Comparison of ENCODE assay signal across 14 cellular contexts in the genomic region with DNA sequence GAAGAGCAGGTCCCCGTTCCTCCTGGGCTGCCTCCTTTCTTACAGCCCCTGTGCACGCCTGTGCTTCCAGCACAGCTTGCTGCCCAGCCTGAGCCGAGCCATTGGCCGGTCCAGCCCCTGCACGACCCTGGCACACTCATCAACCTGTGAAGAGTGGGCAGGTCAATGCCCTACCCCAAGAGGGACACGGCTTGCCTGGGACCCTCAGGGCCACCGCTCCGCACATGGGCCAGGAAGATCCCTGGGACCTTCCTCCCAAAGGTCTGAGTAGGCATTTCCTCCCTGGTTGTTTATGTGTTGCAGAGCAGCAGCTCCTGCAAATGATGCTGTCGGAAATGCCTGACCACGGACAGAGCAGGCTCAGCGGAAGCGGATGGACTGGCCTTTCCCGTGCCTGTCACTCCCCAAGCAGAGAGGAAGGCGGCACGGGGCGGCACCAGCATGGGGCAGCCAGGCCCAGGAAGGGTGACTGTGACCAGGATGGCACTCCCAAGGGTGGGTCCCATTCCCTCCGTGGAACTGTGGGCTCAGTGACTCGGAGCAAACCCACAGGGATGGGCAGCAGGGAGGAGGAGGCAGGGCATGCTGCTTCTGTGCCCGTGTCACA.
A peak's percentile ranks its signal among the peaks of the same experiment; 100 is the strongest.
DNase-seq lines count a peak whose midpoint lies in the region; ATAC-seq and TF ChIP-seq lines count a peak whose summit lies in the region.
"Had no signal": no experiment of that assay in that cellular context is flagged by ENCODE, and none has a peak within 500 bp of the region (broad histone marks: within the 10 kb centered on the region; RNA-seq: fewer than 3 reads in every experiment).

No MANE protein-coding gene starts in this region.

- no peak overlapping the region for H3K9ac ChIP-seq in fibroblast of lung (ENCODE audit: insufficient read depth, low read length)

- H3K4me1 ChIP-seq in RWPE2 (ENCODE audit: insufficient read depth, poor library complexity, severe bottlenecking) (peaks cover 13% of the 10 kb centered on the region), fibroblast of lung (ENCODE audit: control insufficient read depth, extremely low read depth, insufficient read depth, low read length) (peaks cover 47% of the 10 kb centered on the region), muscle layer of duodenum (ENCODE audit: control insufficient read depth in 1 of 2, insufficient read depth in 2 of 2, low read length in 2 of 2) (peaks cover 9 to 27% of the 10 kb centered on the region in 2 donors), thyroid gland (peaks cover 68 to 92% of the 10 kb centered on the region in 2 donors)

- ATAC-seq in RWPE2 (ENCODE audit: low read depth): no peak
- ATAC-seq in HG03521 (IDR thresholded peaks at IDR 0.05; ENCODE audit: unreplicated experiment): no peak
- ATAC-seq: HCT116; natural killer cell treated with Interleukin-12 subunit alpha and Interleukin-12 subunit beta and Interleukin-15 and Interleukin-18, amount 100 ng/mL, for 72 hours had no signal

- no peak overlapping the region for H3K4me3 Mint-ChIP-seq in activated CD4-positive, alpha-beta memory T cell treated with anti-CD3 and anti-CD28 coated beads for 36 hours
- H3K4me3 Mint-ChIP-seq: natural killer cell treated with Interleukin-12 subunit alpha and Interleukin-12 subunit beta and Interleukin-15 and Interleukin-18, amount 100 ng/mL, for 72 hours had no signal

- POLR2A ChIA-PET in activated CD4-positive, alpha-beta memory T cell treated with anti-CD3 and anti-CD28 coated beads for 36 hours (lab: Charles Lee): no interaction called here

- CTCF ChIA-PET in activated CD4-positive, alpha-beta memory T cell treated with anti-CD3 and anti-CD28 coated beads for 36 hours (lab: Charles Lee): no interaction called here

- peaks cover 6% of the 10 kb centered on the region for H3K79me2 ChIP-seq in fibroblast of lung (ENCODE audit: control insufficient read depth, insufficient read depth, low read length)

- no peaks in the 10 kb centered on the region for H3K9me3 ChIP-seq in RWPE2 (ENCODE audit: severe bottlenecking)
- H3K9me3 ChIP-seq in fibroblast of lung (ENCODE audit: control insufficient read depth, insufficient read depth, low read depth, low read length): no peaks in the 10 kb centered on the region
- no peaks in the 10 kb centered on the region for H3K9me3 ChIP-seq in muscle layer of duodenum (ENCODE audit: control insufficient read depth in 1 of 2, low read length in 2 of 2)
- H3K9me3 ChIP-seq in thyroid gland: no peaks in the 10 kb centered on the region

- H3K27ac Mint-ChIP-seq in activated CD4-positive, alpha-beta memory T cell treated with anti-CD3 and anti-CD28 coated beads for 36 hours: no peak overlapping the region
- H3K27ac Mint-ChIP-seq: natural killer cell treated with Interleukin-12 subunit alpha and Interleukin-12 subunit beta and Interleukin-15 and Interleukin-18, amount 100 ng/mL, for 72 hours had no signal

- H3K4me3 ChIP-seq in RWPE2 (ENCODE audit: severe bottlenecking) (no peak overlapping the region), fibroblast of lung (replicated peaks in 1 of 4; ENCODE audit: control extremely low read depth in 1 of 4, insufficient read depth in 1 of 4, low read depth in 3 of 4, low read length in 4 of 4) (no peak overlapping the region), muscle layer of duodenum (ENCODE audit: low read depth in 1 of 2, low read length in 2 of 2) (no peak overlapping the region), thyroid gland (replicated peaks in 1 of 3) (no peak overlapping the region)
- H3K4me3 ChIP-seq: SK-N-MC had no signal

- no peak overlapping the region for H3K4me2 ChIP-seq in fibroblast of lung (ENCODE audit: extremely low read depth, insufficient read depth, low read length)

- TF ChIP-seq CTCF in RWPE2 (IDR thresholded peaks at IDR 0.05; ENCODE audit: poor library complexity, severe bottlenecking) (no peak), fibroblast of lung (conservative IDR thresholded peaks at IDR 0.05 in 1 of 2, IDR thresholded peaks at IDR 0.05 in 1 of 2; ENCODE audit: low read depth in 1 of 2, low read length in 2 of 2) (no peak), thyroid gland (IDR thresholded peaks at IDR 0.05) (no peak)

- no peak overlapping the region for H2AFZ ChIP-seq in fibroblast of lung (ENCODE audit: low read length)

- H3K27me3 Mint-ChIP-seq in activated CD4-positive, alpha-beta memory T cell treated with anti-CD3 and anti-CD28 coated beads for 36 hours: no peaks in the 10 kb centered on the region
- H3K27me3 Mint-ChIP-seq: natural killer cell treated with Interleukin-12 subunit alpha and Interleukin-12 subunit beta and Interleukin-15 and Interleukin-18, amount 100 ng/mL, for 72 hours had no signal

- H3K36me3 ChIP-seq in RWPE2 (ENCODE audit: low read depth) (0 out of 2 replicates have a peak, but pooled peaks cover 5% of the 10 kb centered on the region), fibroblast of lung (ENCODE audit: control insufficient read depth, insufficient read depth, low read length) (no peaks in the 10 kb centered on the region), muscle layer of duodenum (ENCODE audit: control insufficient read depth in 1 of 2, insufficient read depth in 2 of 2, low read length in 2 of 2) (peaks cover 0 to 5% of the 10 kb centered on the region in 2 donors), thyroid gland (no peaks in the 10 kb centered on the region)

- intact Hi-C loops in thyroid gland (cut with DNase I): no loop called here
- intact Hi-C loops in activated CD4-positive, alpha-beta memory T cell treated with anti-CD3 and anti-CD28 coated beads for 36 hours (cut with micrococcal nuclease): no loop called here

- H3K27ac ChIP-seq in RWPE2 (ENCODE audit: poor library complexity, severe bottlenecking) (peak overlapping the region; percentile 71), fibroblast of lung (ENCODE audit: insufficient read depth, low read length) (peak overlapping the region; percentile 78), muscle layer of duodenum (ENCODE audit: low read length) (peak overlapping the region; percentile 5), thyroid gland (peak overlapping the region; percentile 93 to 95 (median 94))
- H3K27ac ChIP-seq: SK-N-MC had no signal

- WGBS in thyroid gland, 2 donors: 75 to 86% methylated on average over 11 to 17 of the region's 19 CpGs

- H3K27me3 ChIP-seq in RWPE2 (ENCODE audit: insufficient read depth, poor library complexity, severe bottlenecking) (no peaks in the 10 kb centered on the region), fibroblast of lung (ENCODE audit: control insufficient read depth, insufficient read depth, low read length) (no peaks in the 10 kb centered on the region), muscle layer of duodenum (ENCODE audit: low read depth, low read length) (no peaks in the 10 kb centered on the region), thyroid gland (no peaks in the 10 kb centered on the region)

- DNase-seq in RWPE2 (ENCODE audit: low spot score): no peak
- no peak for DNase-seq in fibroblast of lung (ENCODE audit: low read depth in 2 of 2)
- no peak for DNase-seq in thyroid gland
- DNase-seq in activated T-cell treated with anti-CD3 and anti-CD28 coated beads, Interleukin-2, amount 50 U/mL, for 48 hours: no peak
- DNase-seq in amygdala (lab: John Stamatoyannopoulos, UW): no peak
- DNase-seq in activated CD4-positive, alpha-beta memory T cell treated with anti-CD3 and anti-CD28 coated beads for 36 hours: no peak
- DNase-seq: COR-L47; NCI-H69; stimulated activated CD4-positive, alpha-beta T cell treated with anti-CD3 and anti-CD28 coated beads, Interleukin-4, amount 100 ng/mL, for 1 hour had no signal

- H4K20me1 ChIP-seq in fibroblast of lung (ENCODE audit: control insufficient read depth, extremely low read depth, insufficient read depth, low read length): no peaks in the 10 kb centered on the region

- no peaks in the 10 kb centered on the region for H3K9me3 Mint-ChIP-seq in activated CD4-positive, alpha-beta memory T cell treated with anti-CD3 and anti-CD28 coated beads for 36 hours
- H3K9me3 Mint-ChIP-seq: natural killer cell treated with Interleukin-12 subunit alpha and Interleukin-12 subunit beta and Interleukin-15 and Interleukin-18, amount 100 ng/mL, for 72 hours had no signal

- H3K36me3 Mint-ChIP-seq in activated CD4-positive, alpha-beta memory T cell treated with anti-CD3 and anti-CD28 coated beads for 36 hours: no peaks in the 10 kb centered on the region
- H3K36me3 Mint-ChIP-seq: natural killer cell treated with Interleukin-12 subunit alpha and Interleukin-12 subunit beta and Interleukin-15 and Interleukin-18, amount 100 ng/mL, for 72 hours had no signal

- H3K4me1 Mint-ChIP-seq in activated CD4-positive, alpha-beta memory T cell treated with anti-CD3 and anti-CD28 coated beads for 36 hours (ENCODE audit: low read depth): no peaks in the 10 kb centered on the region

- TF ChIP-seq POLR2A in thyroid gland (IDR thresholded peaks at IDR 0.05): no peak

Comparison
In these comparisons a context has a peak if more than half of its experiments do, and no peak if none do; other contexts are left out.
1. H3K27ac ChIP-seq: peak in every context shown above with its lines; median percentile 94 in thyroid gland; 78 in fibroblast of lung; 71 in RWPE2; 5 in muscle layer of duodenum.